Comparison of ENCODE assay signal across 23 cellular contexts in genomic region chr1:215018555-215018954, GRCh38.
DNase-seq lines count a peak whose midpoint lies in the region; ATAC-seq, FAIRE-seq and TF ChIP-seq lines count a peak whose summit lies in the region.
"Had no signal": no experiment of that assay in that cellular context is flagged by ENCODE, and none has a peak within 500 bp of the region (broad histone marks: within the 10 kb centered on the region; RNA-seq: fewer than 3 reads in every experiment).

No MANE protein-coding gene starts in this region.

- peak; percentile 76 for ATAC-seq in HG02870 (IDR thresholded peaks at IDR 0.05; ENCODE audit: unreplicated experiment)
- ATAC-seq: heart right ventricle had no signal

- TF ChIP-seq CTCF in bronchial epithelial cell (IDR thresholded peaks at IDR 0.05; ENCODE audit: insufficient read depth, low read length, severe bottlenecking) (no peak), retinal pigment epithelial cell (conservative IDR thresholded peaks at IDR 0.05; ENCODE audit: low read depth, low read length) (no peak)

- DNase-seq in GM04503 (ENCODE audit: low read depth) (peak; percentile 64), bronchial epithelial cell (ENCODE audit: low read depth) (no peak), retinal pigment epithelial cell (ENCODE audit: low read depth) (peak; percentile 31), SHP77 (lab: John Stamatoyannopoulos, UW) (no peak), iPS-NIHi11 (ENCODE audit: low spot score) (no peak)
- DNase-seq in activated CD4-positive, alpha-beta T cell treated with anti-CD3 and anti-CD28 coated beads for 4 hours, result no peak
- DNase-seq: activated CD4-positive, alpha-beta T cell treated with anti-CD3 and anti-CD28 coated beads for 48 hours; activated naive CD4-positive, alpha-beta T cell treated with anti-CD3 and anti-CD28 coated beads for 36 hours; activated T-cell treated with anti-CD3 and anti-CD28 coated beads, Interleukin-2, amount 50 U/mL, for 48 hours; AML-193; amniotic stem cell; CD4-positive, alpha-beta memory T cell; GF-D8; heart right ventricle; mesenchymal stem cell; NCI-H2171 treated with DMSO at 0.1 percent for 48 hours; NCI-H526 treated with DMSO at 0.1 percent for 48 hours; trophoblast cell had no signal

- H3K27me3 ChIP-seq in bronchial epithelial cell (ENCODE audit: control insufficient read depth, insufficient read depth, low read length), result no peaks in the 10 kb centered on the region
- H3K27me3 ChIP-seq: neutrophil, SJSA1 had no signal

- FAIRE-seq in bronchial epithelial cell (lab: Jason Lieb, UNC), result peak; percentile 89
- FAIRE-seq: GM12891, RCC 7860 had no signal

- no peak overlapping the region for H3K4me3 ChIP-seq in bronchial epithelial cell (ENCODE audit: low read depth, low read length)
- H3K4me3 ChIP-seq in retinal pigment epithelial cell (ENCODE audit: low read length), result no peak overlapping the region
- H3K4me3 ChIP-seq: heart right ventricle, SJSA1 had no signal

- H3K36me3 ChIP-seq in bronchial epithelial cell (ENCODE audit: control insufficient read depth, insufficient read depth, low read length), result no peaks in the 10 kb centered on the region
- H3K36me3 ChIP-seq: heart right ventricle, neutrophil, SJSA1 had no signal

Comparison
In these comparisons a context has a peak if more than half of its experiments do, and no peak if none do; other contexts are left out.
1. DNase-seq: peak in GM04503 (single experiment) and retinal pigment epithelial cell (single experiment); none in bronchial epithelial cell (single experiment), SHP77 (0 of 2), iPS-NIHi11 (single experiment) and activated CD4-positive, alpha-beta T cell treated with anti-CD3 and anti-CD28 coated beads for 4 hours (0 of 2).